1 cellular context compared by ENCODE assay signal in the genomic region with DNA sequence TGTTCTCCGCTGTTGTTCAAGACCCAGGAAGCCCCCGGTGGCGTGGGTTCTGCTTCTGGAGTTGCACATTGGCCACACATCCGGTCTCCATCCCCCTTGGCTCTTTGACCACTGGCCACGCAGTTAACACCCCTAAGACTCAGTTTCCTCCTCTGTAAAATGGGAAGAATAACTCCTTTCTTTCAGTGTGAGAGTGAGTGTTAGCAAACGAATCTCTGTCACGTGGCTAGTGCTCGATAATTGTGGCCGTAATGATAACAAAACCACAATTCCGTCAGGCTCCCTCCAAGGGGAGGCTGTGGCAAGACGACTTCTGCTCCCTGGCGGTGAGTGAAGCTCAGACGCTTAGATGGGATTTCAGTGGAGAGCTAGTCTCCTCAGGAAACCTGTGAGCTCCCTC.
TF ChIP-seq lines count a peak whose summit lies in the region.

No MANE protein-coding gene starts in this region.

TF ChIP-seq in K562, 482 proteins besides CTCF, POLR2A, EP300 and RAD21 (continued from another document and continues in another):
- TF ChIP-seq, protein P1, sequence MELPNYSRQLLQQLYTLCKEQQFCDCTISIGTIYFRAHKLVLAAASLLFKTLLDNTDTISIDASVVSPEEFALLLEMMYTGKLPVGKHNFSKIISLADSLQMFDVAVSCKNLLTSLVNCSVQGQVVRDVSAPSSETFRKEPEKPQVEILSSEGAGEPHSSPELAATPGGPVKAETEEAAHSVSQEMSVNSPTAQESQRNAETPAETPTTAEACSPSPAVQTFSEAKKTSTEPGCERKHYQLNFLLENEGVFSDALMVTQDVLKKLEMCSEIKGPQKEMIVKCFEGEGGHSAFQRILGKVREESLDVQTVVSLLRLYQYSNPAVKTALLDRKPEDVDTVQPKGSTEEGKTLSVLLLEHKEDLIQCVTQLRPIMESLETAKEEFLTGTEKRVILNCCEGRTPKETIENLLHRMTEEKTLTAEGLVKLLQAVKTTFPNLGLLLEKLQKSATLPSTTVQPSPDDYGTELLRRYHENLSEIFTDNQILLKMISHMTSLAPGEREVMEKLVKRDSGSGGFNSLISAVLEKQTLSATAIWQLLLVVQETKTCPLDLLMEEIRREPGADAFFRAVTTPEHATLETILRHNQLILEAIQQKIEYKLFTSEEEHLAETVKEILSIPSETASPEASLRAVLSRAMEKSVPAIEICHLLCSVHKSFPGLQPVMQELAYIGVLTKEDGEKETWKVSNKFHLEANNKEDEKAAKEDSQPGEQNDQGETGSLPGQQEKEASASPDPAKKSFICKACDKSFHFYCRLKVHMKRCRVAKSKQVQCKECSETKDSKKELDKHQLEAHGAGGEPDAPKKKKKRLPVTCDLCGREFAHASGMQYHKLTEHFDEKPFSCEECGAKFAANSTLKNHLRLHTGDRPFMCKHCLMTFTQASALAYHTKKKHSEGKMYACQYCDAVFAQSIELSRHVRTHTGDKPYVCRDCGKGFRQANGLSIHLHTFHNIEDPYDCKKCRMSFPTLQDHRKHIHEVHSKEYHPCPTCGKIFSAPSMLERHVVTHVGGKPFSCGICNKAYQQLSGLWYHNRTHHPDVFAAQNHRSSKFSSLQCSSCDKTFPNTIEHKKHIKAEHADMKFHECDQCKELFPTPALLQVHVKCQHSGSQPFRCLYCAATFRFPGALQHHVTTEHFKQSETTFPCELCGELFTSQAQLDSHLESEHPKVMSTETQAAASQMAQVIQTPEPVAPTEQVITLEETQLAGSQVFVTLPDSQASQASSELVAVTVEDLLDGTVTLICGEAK (IDR thresholded peaks at IDR 0.05): no peak
- TF ChIP-seq, protein P1 (CRISPR knock-in tag; IDR thresholded peaks at IDR 0.05): no peak
- TF ChIP-seq BCOR (IDR thresholded peaks at IDR 0.05): peak; percentile 58; the same call in 1 of the 2 replicates
- TF ChIP-seq, protein P2, sequence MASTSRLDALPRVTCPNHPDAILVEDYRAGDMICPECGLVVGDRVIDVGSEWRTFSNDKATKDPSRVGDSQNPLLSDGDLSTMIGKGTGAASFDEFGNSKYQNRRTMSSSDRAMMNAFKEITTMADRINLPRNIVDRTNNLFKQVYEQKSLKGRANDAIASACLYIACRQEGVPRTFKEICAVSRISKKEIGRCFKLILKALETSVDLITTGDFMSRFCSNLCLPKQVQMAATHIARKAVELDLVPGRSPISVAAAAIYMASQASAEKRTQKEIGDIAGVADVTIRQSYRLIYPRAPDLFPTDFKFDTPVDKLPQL (IDR thresholded peaks at IDR 0.05; ENCODE audit: extremely low read depth, insufficient read length): no peak
- TF ChIP-seq TGIF2 (CRISPR knock-in tag; IDR thresholded peaks at IDR 0.05): no peak
- TF ChIP-seq KLF6 (CRISPR knock-in tag; IDR thresholded peaks at IDR 0.05; ENCODE audit: borderline replicate concordance): no peak
- TF ChIP-seq, protein P3, sequence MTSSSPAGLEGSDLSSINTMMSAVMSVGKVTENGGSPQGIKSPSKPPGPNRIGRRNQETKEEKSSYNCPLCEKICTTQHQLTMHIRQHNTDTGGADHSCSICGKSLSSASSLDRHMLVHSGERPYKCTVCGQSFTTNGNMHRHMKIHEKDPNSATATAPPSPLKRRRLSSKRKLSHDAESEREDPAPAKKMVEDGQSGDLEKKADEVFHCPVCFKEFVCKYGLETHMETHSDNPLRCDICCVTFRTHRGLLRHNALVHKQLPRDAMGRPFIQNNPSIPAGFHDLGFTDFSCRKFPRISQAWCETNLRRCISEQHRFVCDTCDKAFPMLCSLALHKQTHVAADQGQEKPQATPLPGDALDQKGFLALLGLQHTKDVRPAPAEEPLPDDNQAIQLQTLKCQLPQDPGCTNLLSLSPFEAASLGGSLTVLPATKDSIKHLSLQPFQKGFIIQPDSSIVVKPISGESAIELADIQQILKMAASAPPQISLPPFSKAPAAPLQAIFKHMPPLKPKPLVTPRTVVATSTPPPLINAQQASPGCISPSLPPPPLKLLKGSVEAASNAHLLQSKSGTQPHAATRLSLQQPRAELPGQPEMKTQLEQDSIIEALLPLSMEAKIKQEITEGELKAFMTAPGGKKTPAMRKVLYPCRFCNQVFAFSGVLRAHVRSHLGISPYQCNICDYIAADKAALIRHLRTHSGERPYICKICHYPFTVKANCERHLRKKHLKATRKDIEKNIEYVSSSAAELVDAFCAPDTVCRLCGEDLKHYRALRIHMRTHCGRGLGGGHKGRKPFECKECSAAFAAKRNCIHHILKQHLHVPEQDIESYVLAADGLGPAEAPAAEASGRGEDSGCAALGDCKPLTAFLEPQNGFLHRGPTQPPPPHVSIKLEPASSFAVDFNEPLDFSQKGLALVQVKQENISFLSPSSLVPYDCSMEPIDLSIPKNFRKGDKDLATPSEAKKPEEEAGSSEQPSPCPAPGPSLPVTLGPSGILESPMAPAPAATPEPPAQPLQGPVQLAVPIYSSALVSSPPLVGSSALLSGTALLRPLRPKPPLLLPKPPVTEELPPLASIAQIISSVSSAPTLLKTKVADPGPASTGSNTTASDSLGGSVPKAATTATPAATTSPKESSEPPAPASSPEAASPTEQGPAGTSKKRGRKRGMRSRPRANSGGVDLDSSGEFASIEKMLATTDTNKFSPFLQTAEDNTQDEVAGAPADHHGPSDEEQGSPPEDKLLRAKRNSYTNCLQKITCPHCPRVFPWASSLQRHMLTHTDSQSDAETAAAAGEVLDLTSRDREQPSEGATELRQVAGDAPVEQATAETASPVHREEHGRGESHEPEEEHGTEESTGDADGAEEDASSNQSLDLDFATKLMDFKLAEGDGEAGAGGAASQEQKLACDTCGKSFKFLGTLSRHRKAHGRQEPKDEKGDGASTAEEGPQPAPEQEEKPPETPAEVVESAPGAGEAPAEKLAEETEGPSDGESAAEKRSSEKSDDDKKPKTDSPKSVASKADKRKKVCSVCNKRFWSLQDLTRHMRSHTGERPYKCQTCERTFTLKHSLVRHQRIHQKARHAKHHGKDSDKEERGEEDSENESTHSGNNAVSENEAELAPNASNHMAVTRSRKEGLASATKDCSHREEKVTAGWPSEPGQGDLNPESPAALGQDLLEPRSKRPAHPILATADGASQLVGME (CRISPR knock-in tag; IDR thresholded peaks at IDR 0.05): no peak
- TF ChIP-seq ZNF24 (IDR thresholded peaks at IDR 0.05): no peak
- TF ChIP-seq, protein P4, sequence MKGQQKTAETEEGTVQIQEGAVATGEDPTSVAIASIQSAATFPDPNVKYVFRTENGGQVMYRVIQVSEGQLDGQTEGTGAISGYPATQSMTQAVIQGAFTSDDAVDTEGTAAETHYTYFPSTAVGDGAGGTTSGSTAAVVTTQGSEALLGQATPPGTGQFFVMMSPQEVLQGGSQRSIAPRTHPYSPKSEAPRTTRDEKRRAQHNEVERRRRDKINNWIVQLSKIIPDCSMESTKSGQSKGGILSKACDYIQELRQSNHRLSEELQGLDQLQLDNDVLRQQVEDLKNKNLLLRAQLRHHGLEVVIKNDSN (CRISPR knock-in tag; IDR thresholded peaks at IDR 0.05): peak; percentile 81
- TF ChIP-seq, protein P5, sequence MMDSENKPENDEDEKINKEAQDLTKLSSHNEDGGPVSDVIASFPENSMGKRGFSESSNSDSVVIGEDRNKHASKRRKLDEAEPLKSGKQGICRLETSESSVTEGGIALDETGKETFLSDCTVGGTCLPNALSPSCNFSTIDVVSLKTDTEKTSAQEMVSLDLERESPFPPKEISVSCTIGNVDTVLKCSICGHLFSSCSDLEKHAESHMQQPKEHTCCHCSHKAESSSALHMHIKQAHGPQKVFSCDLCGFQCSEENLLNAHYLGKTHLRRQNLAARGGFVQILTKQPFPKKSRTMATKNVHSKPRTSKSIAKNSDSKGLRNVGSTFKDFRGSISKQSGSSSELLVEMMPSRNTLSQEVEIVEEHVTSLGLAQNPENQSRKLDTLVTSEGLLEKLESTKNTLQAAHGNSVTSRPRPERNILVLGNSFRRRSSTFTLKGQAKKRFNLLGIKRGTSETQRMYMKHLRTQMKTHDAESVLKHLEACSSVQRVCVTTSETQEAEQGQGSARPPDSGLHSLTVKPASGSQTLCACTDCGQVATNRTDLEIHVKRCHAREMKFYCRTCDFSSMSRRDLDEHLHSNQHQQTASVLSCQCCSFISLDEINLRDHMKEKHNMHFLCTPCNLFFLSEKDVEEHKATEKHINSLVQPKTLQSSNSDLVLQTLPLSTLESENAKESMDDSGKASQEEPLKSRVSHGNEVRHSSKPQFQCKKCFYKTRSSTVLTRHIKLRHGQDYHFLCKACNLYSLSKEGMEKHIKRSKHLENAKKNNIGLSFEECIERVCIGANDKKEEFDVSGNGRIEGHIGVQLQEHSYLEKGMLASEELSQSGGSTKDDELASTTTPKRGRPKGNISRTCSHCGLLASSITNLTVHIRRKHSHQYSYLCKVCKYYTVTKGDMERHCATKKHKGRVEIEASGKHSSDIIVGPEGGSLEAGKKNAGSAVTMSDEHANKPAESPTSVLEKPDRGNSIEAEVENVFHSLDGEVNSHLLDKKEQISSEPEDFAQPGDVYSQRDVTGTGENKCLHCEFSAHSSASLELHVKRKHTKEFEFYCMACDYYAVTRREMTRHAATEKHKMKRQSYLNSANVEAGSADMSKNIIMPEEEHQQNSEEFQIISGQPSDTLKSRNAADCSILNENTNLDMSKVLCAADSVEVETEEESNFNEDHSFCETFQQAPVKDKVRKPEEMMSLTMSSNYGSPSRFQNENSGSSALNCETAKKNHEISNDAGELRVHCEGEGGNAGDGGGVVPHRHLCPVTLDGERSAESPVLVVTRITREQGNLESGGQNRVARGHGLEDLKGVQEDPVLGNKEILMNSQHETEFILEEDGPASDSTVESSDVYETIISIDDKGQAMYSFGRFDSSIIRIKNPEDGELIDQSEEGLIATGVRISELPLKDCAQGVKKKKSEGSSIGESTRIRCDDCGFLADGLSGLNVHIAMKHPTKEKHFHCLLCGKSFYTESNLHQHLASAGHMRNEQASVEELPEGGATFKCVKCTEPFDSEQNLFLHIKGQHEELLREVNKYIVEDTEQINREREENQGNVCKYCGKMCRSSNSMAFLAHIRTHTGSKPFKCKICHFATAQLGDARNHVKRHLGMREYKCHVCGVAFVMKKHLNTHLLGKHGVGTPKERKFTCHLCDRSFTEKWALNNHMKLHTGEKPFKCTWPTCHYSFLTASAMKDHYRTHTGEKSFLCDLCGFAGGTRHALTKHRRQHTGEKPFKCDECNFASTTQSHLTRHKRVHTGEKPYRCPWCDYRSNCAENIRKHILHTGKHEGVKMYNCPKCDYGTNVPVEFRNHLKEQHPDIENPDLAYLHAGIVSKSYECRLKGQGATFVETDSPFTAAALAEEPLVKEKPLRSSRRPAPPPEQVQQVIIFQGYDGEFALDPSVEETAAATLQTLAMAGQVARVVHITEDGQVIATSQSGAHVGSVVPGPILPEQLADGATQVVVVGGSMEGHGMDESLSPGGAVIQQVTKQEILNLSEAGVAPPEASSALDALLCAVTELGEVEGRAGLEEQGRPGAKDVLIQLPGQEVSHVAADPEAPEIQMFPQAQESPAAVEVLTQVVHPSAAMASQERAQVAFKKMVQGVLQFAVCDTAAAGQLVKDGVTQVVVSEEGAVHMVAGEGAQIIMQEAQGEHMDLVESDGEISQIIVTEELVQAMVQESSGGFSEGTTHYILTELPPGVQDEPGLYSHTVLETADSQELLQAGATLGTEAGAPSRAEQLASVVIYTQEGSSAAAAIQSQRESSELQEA (IDR thresholded peaks at IDR 0.05; ENCODE audit: low read depth): no peak
- TF ChIP-seq SMAD4 (CRISPR knock-in tag; conservative IDR thresholded peaks at IDR 0.05): no peak
- TF ChIP-seq BHLHE40 (IDR thresholded peaks at IDR 0.05; ENCODE audit: low read length): peak; percentile 81
- TF ChIP-seq FIP1L1 (IDR thresholded peaks at IDR 0.05; ENCODE audit: low read depth, low read length, poor library complexity, severe bottlenecking): no peak
- TF ChIP-seq RNF2 (IDR thresholded peaks at IDR 0.05): no peak
- no peak for TF ChIP-seq PURB (CRISPR knock-in tag; IDR thresholded peaks at IDR 0.05; ENCODE audit: low read depth)
- TF ChIP-seq CEBPB (tag; IDR thresholded peaks at IDR 0.05): no peak
- no peak for TF ChIP-seq DNMT1 (IDR thresholded peaks at IDR 0.05)
- TF ChIP-seq, protein P6, sequence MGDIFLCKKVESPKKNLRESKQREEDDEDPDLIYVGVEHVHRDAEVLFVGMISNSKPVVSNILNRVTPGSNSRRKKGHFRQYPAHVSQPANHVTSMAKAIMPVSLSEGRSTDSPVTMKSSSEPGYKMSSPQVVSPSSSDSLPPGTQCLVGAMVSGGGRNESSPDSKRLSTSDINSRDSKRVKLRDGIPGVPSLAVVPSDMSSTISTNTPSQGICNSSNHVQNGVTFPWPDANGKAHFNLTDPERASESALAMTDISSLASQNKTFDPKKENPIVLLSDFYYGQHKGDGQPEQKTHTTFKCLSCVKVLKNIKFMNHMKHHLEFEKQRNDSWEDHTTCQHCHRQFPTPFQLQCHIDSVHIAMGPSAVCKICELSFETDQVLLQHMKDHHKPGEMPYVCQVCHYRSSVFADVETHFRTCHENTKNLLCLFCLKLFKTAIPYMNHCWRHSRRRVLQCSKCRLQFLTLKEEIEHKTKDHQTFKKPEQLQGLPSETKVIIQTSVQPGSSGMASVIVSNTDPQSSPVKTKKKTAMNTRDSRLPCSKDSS (IDR thresholded peaks at IDR 0.05; ENCODE audit: low read depth, partially characterized antibody): no peak
- TF ChIP-seq, protein P7, sequence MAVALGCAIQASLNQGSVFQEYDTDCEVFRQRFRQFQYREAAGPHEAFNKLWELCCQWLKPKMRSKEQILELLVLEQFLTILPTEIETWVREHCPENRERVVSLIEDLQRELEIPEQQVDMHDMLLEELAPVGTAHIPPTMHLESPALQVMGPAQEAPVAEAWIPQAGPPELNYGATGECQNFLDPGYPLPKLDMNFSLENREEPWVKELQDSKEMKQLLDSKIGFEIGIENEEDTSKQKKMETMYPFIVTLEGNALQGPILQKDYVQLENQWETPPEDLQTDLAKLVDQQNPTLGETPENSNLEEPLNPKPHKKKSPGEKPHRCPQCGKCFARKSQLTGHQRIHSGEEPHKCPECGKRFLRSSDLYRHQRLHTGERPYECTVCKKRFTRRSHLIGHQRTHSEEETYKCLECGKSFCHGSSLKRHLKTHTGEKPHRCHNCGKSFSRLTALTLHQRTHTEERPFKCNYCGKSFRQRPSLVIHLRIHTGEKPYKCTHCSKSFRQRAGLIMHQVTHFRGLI (CRISPR knock-in tag; IDR thresholded peaks at IDR 0.05): no peak
